In the genomic region with DNA sequence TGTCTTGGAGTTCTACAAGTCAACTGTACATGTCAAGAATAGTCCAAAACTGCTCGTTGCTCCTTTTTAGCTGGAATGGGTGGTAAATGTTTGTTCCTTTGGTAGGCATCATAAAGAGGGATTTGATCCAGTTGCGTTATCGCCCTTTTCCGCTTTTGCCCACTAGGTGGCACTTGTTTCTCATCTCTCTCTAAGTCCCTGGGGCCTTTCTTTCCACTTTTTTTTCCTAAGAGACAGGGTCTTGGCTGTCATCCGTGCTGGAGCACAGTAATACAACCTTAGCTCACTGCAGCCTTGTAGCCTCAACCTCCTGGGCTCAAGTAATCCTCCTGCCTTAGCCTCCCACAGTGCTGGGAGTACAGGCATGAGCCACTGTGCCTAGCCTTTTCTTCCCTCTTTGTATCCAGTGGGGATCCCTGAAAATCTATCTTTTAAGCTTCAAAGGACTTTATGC, we compare ENCODE assay signal across 1 cellular context.
TF ChIP-seq lines count a peak whose summit lies in the region.

No MANE protein-coding gene starts in this region.

TF ChIP-seq in endothelial cell of umbilical vein, 7 proteins besides CTCF, POLR2A, EP300 and RAD21:
- TF ChIP-seq MAX (IDR thresholded peaks at IDR 0.05; ENCODE audit: insufficient read depth, insufficient read length) (no peak), JUN (IDR thresholded peaks at IDR 0.05; ENCODE audit: borderline replicate concordance, insufficient read depth, insufficient read length, low read depth) (no peak), FOS (IDR thresholded peaks at IDR 0.05; ENCODE audit: borderline replicate concordance, insufficient read depth, low read length) (no peak), GATA2 (IDR thresholded peaks at IDR 0.05; ENCODE audit: insufficient read depth, insufficient read length, low read depth, low read length) (no peak), EZH2 (IDR thresholded peaks at IDR 0.05; ENCODE audit: borderline replicate concordance, low read depth, low read length, severe bottlenecking) (no peak), POLR2AphosphoS5 (IDR thresholded peaks at IDR 0.05; ENCODE audit: insufficient read depth, low read depth, low read length) (no peak), MYC (IDR thresholded peaks at IDR 0.05; ENCODE audit: low read depth, low read length) (no peak)
